In the genomic region with DNA sequence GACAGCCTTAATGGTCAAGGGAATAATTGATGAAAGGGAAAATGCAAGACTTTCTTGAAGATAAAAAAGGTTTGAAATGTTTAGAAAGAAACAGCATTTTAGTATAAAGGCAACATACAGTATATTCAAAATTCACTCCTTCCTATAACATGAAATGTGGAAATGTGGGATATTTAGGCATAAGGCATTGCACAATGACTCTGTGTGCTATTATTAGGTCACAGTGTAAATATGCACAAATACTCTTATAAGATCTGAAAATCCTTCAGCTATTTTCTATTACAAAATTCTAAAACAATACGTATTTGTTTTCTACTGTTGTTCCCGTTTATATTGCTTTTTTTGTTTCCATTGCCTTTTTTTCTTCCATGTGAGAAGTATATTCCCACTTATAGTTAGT, we compare ENCODE assay signal across 14 cellular contexts.
A peak's percentile ranks its signal among the peaks of the same experiment; 100 is the strongest.
DNase-seq lines count a peak whose midpoint lies in the region; ATAC-seq and TF ChIP-seq lines count a peak whose summit lies in the region.
"Had no signal": no experiment of that assay in that cellular context is flagged by ENCODE, and none has a peak within 500 bp of the region (broad histone marks: within the 10 kb centered on the region; RNA-seq: fewer than 3 reads in every experiment).

No MANE protein-coding gene starts in this region.

- H3K36me3 Mint-ChIP-seq in activated CD4-positive, alpha-beta T cell treated with anti-CD3 and anti-CD28 coated beads for 36 hours (ENCODE audit: low read depth): peaks cover 12% of the 10 kb centered on the region

- H3K27me3 Mint-ChIP-seq in activated CD4-positive, alpha-beta T cell treated with anti-CD3 and anti-CD28 coated beads for 36 hours: no peaks in the 10 kb centered on the region
- H3K27me3 Mint-ChIP-seq: B cell; CD4-positive, alpha-beta T cell had no signal

- H3K9me3 ChIP-seq in body of pancreas (no peaks in the 10 kb centered on the region), right lobe of liver (no peaks in the 10 kb centered on the region)

- H3K4me3 ChIP-seq in body of pancreas (no peak overlapping the region), right lobe of liver (no peak overlapping the region)
- H3K4me3 ChIP-seq: GM12878 had no signal

- TF ChIP-seq POLR2A in body of pancreas (IDR thresholded peaks at IDR 0.05) (no peak), right lobe of liver (IDR thresholded peaks at IDR 0.05) (no peak)

- 29 to 39% methylated on average over 2 of the region's 2 CpGs for WGBS in body of pancreas, 2 donors
- 52% methylated on average over 2 of the region's 2 CpGs for WGBS in right lobe of liver (ENCODE audit: insufficient coverage, low coverage, low lambda C conversion rate, missing lambda C conversion rate)

- H3K36me3 ChIP-seq in body of pancreas (replicated peaks in 1 of 2; ENCODE audit: insufficient read depth in 1 of 2, low read depth in 2 of 2) (no peaks in the 10 kb centered on the region), right lobe of liver (no peaks in the 10 kb centered on the region)

- H3K27ac Mint-ChIP-seq in activated CD4-positive, alpha-beta T cell treated with anti-CD3 and anti-CD28 coated beads for 36 hours: no peak overlapping the region
- H3K27ac Mint-ChIP-seq: B cell; CD4-positive, alpha-beta T cell had no signal

- DNase-seq in body of pancreas (no peak), fibroblast of gingiva (ENCODE audit: low read depth) (peak; percentile 4), right lobe of liver (no peak), ecto neural progenitor cell (ENCODE audit: low spot score) (no peak)
- DNase-seq in stimulated activated CD4-positive, alpha-beta T cell treated with anti-CD3 and anti-CD28 coated beads, Interleukin-2, amount 100 ng/mL, for 24 hours: no peak
- DNase-seq in activated CD4-positive, alpha-beta T cell treated with anti-CD3 and anti-CD28 coated beads for 36 hours: no peak
- DNase-seq: C1 segment of cervical spinal cord; Calu3; CD4-positive, alpha-beta T cell; DMS 273 treated with DMSO at 0.1 percent for 48 hours had no signal

- H3K4me3 Mint-ChIP-seq in activated CD4-positive, alpha-beta T cell treated with anti-CD3 and anti-CD28 coated beads for 36 hours: no peak overlapping the region
- H3K4me3 Mint-ChIP-seq: B cell; CD4-positive, alpha-beta T cell had no signal

- POLR2A ChIA-PET in activated CD4-positive, alpha-beta T cell treated with anti-CD3 and anti-CD28 coated beads for 36 hours (lab: Charles Lee): no interaction called here

- H3K9me3 Mint-ChIP-seq in activated CD4-positive, alpha-beta T cell treated with anti-CD3 and anti-CD28 coated beads for 36 hours (ENCODE audit: low read depth): no peaks in the 10 kb centered on the region
- H3K9me3 Mint-ChIP-seq: CD4-positive, alpha-beta T cell had no signal

- H3K4me1 Mint-ChIP-seq in activated CD4-positive, alpha-beta T cell treated with anti-CD3 and anti-CD28 coated beads for 36 hours: peaks cover 3% of the 10 kb centered on the region
- H3K4me1 Mint-ChIP-seq: B cell had no signal

- intact Hi-C loops in body of pancreas (cut with DNase I): no loop called here
- intact Hi-C loops in right lobe of liver (cut with DNase I): no loop called here
- intact Hi-C loops in activated CD4-positive, alpha-beta T cell treated with anti-CD3 and anti-CD28 coated beads for 36 hours (cut with DNase I, micrococcal nuclease): no loop called here

- CTCF ChIA-PET in activated CD4-positive, alpha-beta T cell treated with anti-CD3 and anti-CD28 coated beads for 36 hours (lab: Charles Lee): no interaction called here

- ATAC-seq in body of pancreas (peak; percentile 72), right lobe of liver (peak in 3 of 4 donors; percentile 37 to 60 (median 44)), HG03095 (IDR thresholded peaks at IDR 0.05; ENCODE audit: unreplicated experiment) (no peak)
- no peak for ATAC-seq in activated CD4-positive, alpha-beta T cell treated with anti-CD3 and anti-CD28 coated beads for 36 hours
- ATAC-seq: GM12878, HCT116 had no signal

- H3K27me3 ChIP-seq in body of pancreas (no peaks in the 10 kb centered on the region), right lobe of liver (no peaks in the 10 kb centered on the region)

- no peak for TF ChIP-seq CTCF in body of pancreas (IDR thresholded peaks at IDR 0.05)
- TF ChIP-seq CTCF in right lobe of liver (IDR thresholded peaks at IDR 0.05): no peak

- H3K4me1 ChIP-seq in body of pancreas (peaks cover 30% of the 10 kb centered on the region), right lobe of liver (peaks cover 0 to 31% (median 8%) of the 10 kb centered on the region in 4 donors)

- H3K27ac ChIP-seq in body of pancreas (peak overlapping the region in 2 of 4 donors; percentile 59 to 63), right lobe of liver (peak overlapping the region in 1 of 3 donors; percentile 57)

Comparison
In these comparisons a context has a peak if more than half of its experiments do, and no peak if none do; other contexts are left out.
1. ATAC-seq: peak in body of pancreas (single experiment) and right lobe of liver (3 of 4); none in HG03095 (single experiment) and activated CD4-positive, alpha-beta T cell treated with anti-CD3 and anti-CD28 coated beads for 36 hours (single experiment).